Comparison of ENCODE assay signal across 35 cellular contexts in genomic region chr18:11700876-11701275, GRCh38.
"Had no signal": no experiment of that assay in that cellular context is flagged by ENCODE, and none has a peak within 500 bp of the region (broad histone marks: within the 10 kb centered on the region; RNA-seq: fewer than 3 reads in every experiment).

No MANE protein-coding gene starts in this region.

- H3K9me3 ChIP-seq: MG63 had no signal

- H3K27me3 ChIP-seq: MG63 had no signal

- H3K4me3 ChIP-seq: MG63 had no signal

- DNase-seq: Karpas-422, Kasumi-1, KG1, MG63, MM.1S, MV-4-11, NCI-H1048, NCI-H1092, NCI-H1092 treated with DMSO at 0.1 percent for 48 hours, NCI-H1105, NCI-H1105 treated with DMSO at 0.1 percent for 48 hours, NCI-H1417, NCI-H1417 treated with DMSO at 0.1 percent for 48 hours, NCI-H1436, NCI-H1436 treated with DMSO at 0.1 percent for 48 hours, NCI-H146, NCI-H1694, NCI-H1694 treated with DMSO at 0.1 percent for 48 hours, NCI-H187, NCI-H187 treated with DMSO at 0.1 percent for 48 hours, NCI-H1930, NCI-H2029, NCI-H2029 treated with DMSO at 0.1 percent for 48 hours, NCI-H2081, NCI-H2081 treated with DMSO at 0.1 percent for 48 hours, NCI-H2107, NCI-H2171, NCI-H2171 treated with DMSO at 0.1 percent for 48 hours, NCI-H2227 treated with DMSO at 0.1 percent for 48 hours, NCI-H226, NCI-H345, NCI-H446, NCI-H446 treated with DMSO at 0.1 percent for 48 hours, NCI-H510A had no signal

- H3K27ac ChIP-seq: KMS-11 had no signal

- H3K36me3 ChIP-seq: MG63 had no signal
